ENCODE assay signal across 3 cellular contexts in genomic region chr11:33368475-33368874, GRCh38. TPM values are rescaled to one million over a fixed set of nuclear protein-coding genes. Genes with fewer than 3 reads are reported as not detected.
"Had no signal": no experiment of that assay in that cellular context is flagged by ENCODE, and none has a peak within 500 bp of the region (broad histone marks: within the 10 kb centered on the region; RNA-seq: fewer than 3 reads in every experiment).

No MANE protein-coding gene starts in this region.

RNA-seq across cellular contexts. Expression of gene KIAA1549L, which starts 7.4 kb away (rescaled TPM):
- total RNA-seq: mononuclear cell; naive thymus-derived CD4-positive, alpha-beta T cell had no signal
- polyA plus RNA-seq: immature natural killer cell; naive thymus-derived CD4-positive, alpha-beta T cell had no signal
